Comparison of ENCODE assay signal across 17 cellular contexts in genomic region chr16:72424776-72425175, GRCh38.
"Had no signal": no experiment of that assay in that cellular context is flagged by ENCODE, and none has a peak within 500 bp of the region (broad histone marks: within the 10 kb centered on the region; RNA-seq: fewer than 3 reads in every experiment).

No MANE protein-coding gene starts in this region.

- H3K27ac Mint-ChIP-seq: activated naive CD8-positive, alpha-beta T cell; activated T-helper 1 cell treated with anti-CD3 and anti-CD28 coated beads, Interleukin-12 subunit alpha, Interleukin-12 subunit beta, Interleukin-2, Interleukin-4 antibody, amounts not matched to agents 30 ng/mL and 10 ng/mL and 1 ng/mL, durations not matched to agents 14 hours and 24 hours and 36 hours; naive thymus-derived CD4-positive, alpha-beta T cell had no signal

- H3K27ac ChIP-seq: gastroesophageal sphincter, heart right ventricle, spleen, tibial nerve, WERI-Rb-1 had no signal

- DNase-seq: activated CD4-positive, alpha-beta T cell treated with anti-CD3 and anti-CD28 coated beads, Interleukin-2, amount 50 U/mL, for 4 hours; activated gamma-delta T cell treated with Interleukin-2 at 50 U/mL for 16 hours; effector CD8-positive, alpha-beta T cell; heart right ventricle; mesenchymal stem cell; naive thymus-derived CD4-positive, alpha-beta T cell; retina; spleen; stimulated activated CD8-positive, alpha-beta memory T cell treated with anti-CD3 and anti-CD28 coated beads, Interleukin-4, amount 100 ng/mL, for 48 hours; stimulated activated naive CD4-positive, alpha-beta T cell; SW 1271; WERI-Rb-1 had no signal

- H3K4me3 ChIP-seq: gastroesophageal sphincter, heart right ventricle, spleen, tibial nerve had no signal

- ATAC-seq: esophagus mucosa; gastroesophageal sphincter; heart right ventricle; naive thymus-derived CD4-positive, alpha-beta T cell had no signal

- H3K4me1 Mint-ChIP-seq: naive thymus-derived CD4-positive, alpha-beta T cell had no signal

- H3K4me3 Mint-ChIP-seq: activated naive CD8-positive, alpha-beta T cell; activated T-helper 1 cell treated with anti-CD3 and anti-CD28 coated beads, Interleukin-12 subunit alpha, Interleukin-12 subunit beta, Interleukin-2, Interleukin-4 antibody, amounts not matched to agents 30 ng/mL and 10 ng/mL and 1 ng/mL, durations not matched to agents 14 hours and 24 hours and 36 hours; naive thymus-derived CD4-positive, alpha-beta T cell had no signal

- H3K27me3 Mint-ChIP-seq: activated naive CD8-positive, alpha-beta T cell; naive thymus-derived CD4-positive, alpha-beta T cell had no signal

- H3K36me3 ChIP-seq: gastroesophageal sphincter, heart right ventricle, tibial nerve, WERI-Rb-1 had no signal

- H3K4me1 ChIP-seq: gastroesophageal sphincter, heart right ventricle, spleen, tibial nerve had no signal

- H3K27me3 ChIP-seq: gastroesophageal sphincter, heart right ventricle, spleen, tibial nerve had no signal
